ENCODE assay signal across 25 cellular contexts in genomic region chr14:69570836-69571330, GRCh38. TPM values are rescaled to one million over a fixed set of nuclear protein-coding genes. Genes with fewer than 3 reads are reported as not detected.
"Had no signal": no experiment of that assay in that cellular context is flagged by ENCODE, and none has a peak within 500 bp of the region (broad histone marks: within the 10 kb centered on the region; RNA-seq: fewer than 3 reads in every experiment).

No MANE protein-coding gene starts in this region.

- ATAC-seq: activated naive CD8-positive, alpha-beta T cell treated with anti-CD3 and anti-CD28 coated beads, Interleukin-2, amount 50 U/mL, for 24 hours; stimulated activated naive B cell treated with anti-CD40 and anti-IgM and Interleukin-4, amounts not matched to agents 10 μg/mL and 1 μg/mL and 100 μg/mL, for 72 hours had no signal

- H3K9me3 Mint-ChIP-seq: activated naive CD8-positive, alpha-beta T cell treated with anti-CD3 and anti-CD28 coated beads, Interleukin-2, amount 50 U/mL, for 24 hours; stimulated activated naive B cell treated with anti-CD40 and anti-IgM and Interleukin-4, amounts not matched to agents 10 μg/mL and 1 μg/mL and 100 μg/mL, for 72 hours; type B pancreatic cell had no signal

- H3K36me3 Mint-ChIP-seq: stimulated activated naive B cell treated with anti-CD40 and anti-IgM and Interleukin-4, amounts not matched to agents 10 μg/mL and 1 μg/mL and 100 μg/mL, for 72 hours had no signal

- H3K36me3 ChIP-seq: cardiac muscle cell, left lung, thoracic aorta had no signal

- DNase-seq: activated CD4-positive, CD25-positive, alpha-beta regulatory T cell treated with anti-CD3 and anti-CD28 coated beads, Interleukin-2, amount 50 U/mL, for 72 hours; activated naive CD4-positive, alpha-beta T cell; activated naive CD8-positive, alpha-beta T cell treated with anti-CD3 and anti-CD28 coated beads, Interleukin-2, amount 50 U/mL, for 24 hours; activated T-cell treated with anti-CD3 and anti-CD28 coated beads, Interleukin-2, amount 50 U/mL, for 1 hour; body of pancreas; effector CD8-positive, alpha-beta T cell; kidney glomerular epithelial cell; left lung; nephron progenitor cell; retina; SK-N-SH; stimulated activated CD4-positive, alpha-beta T cell treated with anti-CD3 and anti-CD28 coated beads, Interleukin-2, amount 100 ng/mL, for 48 hours; stimulated activated CD8-positive, alpha-beta memory T cell treated with anti-CD3 and anti-CD28 coated beads, Interleukin-4, amount 100 ng/mL, for 48 hours; stimulated activated naive B cell treated with anti-CD40 and anti-IgM and Interleukin-4, amounts not matched to agents 10 μg/mL and 1 μg/mL and 100 μg/mL, for 72 hours; WERI-Rb-1 had no signal

- FAIRE-seq: TTC549 had no signal

- H3K4me3 Mint-ChIP-seq: activated naive CD8-positive, alpha-beta T cell treated with anti-CD3 and anti-CD28 coated beads, Interleukin-2, amount 50 U/mL, for 24 hours; nephron progenitor cell; type B pancreatic cell had no signal

- H3K27ac ChIP-seq: body of pancreas, cardiac muscle cell, foreskin keratinocyte, left lung, thoracic aorta, WERI-Rb-1 had no signal

- H3K27ac Mint-ChIP-seq: activated naive CD8-positive, alpha-beta T cell treated with anti-CD3 and anti-CD28 coated beads, Interleukin-2, amount 50 U/mL, for 24 hours; nephron progenitor cell; type B pancreatic cell had no signal

- H3K4me3 ChIP-seq: body of pancreas, lung had no signal

- H3K4me1 ChIP-seq: foreskin keratinocyte had no signal

- H3K9me3 ChIP-seq: body of pancreas, left lung, SK-N-SH, thoracic aorta had no signal

RNA-seq across cellular contexts. Expression of gene CCDC177, which starts 3.8 kb away (rescaled TPM):
- total RNA-seq: body of pancreas, cardiac muscle cell, dermis blood vessel endothelial cell, foreskin keratinocyte, glomerular endothelial cell, left lung, lung, osteoblast, posterior vena cava, thoracic aorta had no signal
- polyA plus RNA-seq: cardiac muscle cell, foreskin keratinocyte, SK-N-SH had no signal
